Comparison of ENCODE assay signal across 21 cellular contexts in genomic region chr4:174099712-174100111, GRCh38.
"Had no signal": no experiment of that assay in that cellular context is flagged by ENCODE, and none has a peak within 500 bp of the region (broad histone marks: within the 10 kb centered on the region; RNA-seq: fewer than 3 reads in every experiment).

No MANE protein-coding gene starts in this region.

- H3K9ac ChIP-seq: KMS-11 had no signal

- H3K27ac ChIP-seq: HL-60, KMS-11 had no signal

- DNase-seq: Kasumi-1, MM.1S, NCI-H1092 treated with DMSO at 0.1 percent for 48 hours, NCI-H1436, NCI-H187, NCI-H2029, NCI-H2081 treated with DMSO at 0.1 percent for 48 hours, NCI-H2171, NCI-H226, NCI-H446, NCI-H510A, NCI-H524 treated with DMSO at 0.1 percent for 48 hours, NCI-H69, NCI-H774, RPMI8226, SHP77, T-helper 1 cell had no signal

- H3K4me3 ChIP-seq: K562 had no signal

- ATAC-seq: K562, SK-N-SH treated with all-trans-retinoic acid at 6 μM for 48 hours had no signal
